9 cellular contexts compared by ENCODE assay signal in genomic region chr2:231671617-231672350, GRCh38. TPM values are rescaled to one million over a fixed set of nuclear protein-coding genes. Genes with fewer than 3 reads are reported as not detected.
DNase-seq lines count a peak whose midpoint lies in the region; ATAC-seq, FAIRE-seq and TF ChIP-seq lines count a peak whose summit lies in the region.
"Had no signal": no experiment of that assay in that cellular context is flagged by ENCODE, and none has a peak within 500 bp of the region (broad histone marks: within the 10 kb centered on the region; RNA-seq: fewer than 3 reads in every experiment).

No MANE protein-coding gene starts in this region.

- H3K9me3 ChIP-seq in A549, result no peaks in the 10 kb centered on the region

- H3K27me3 ChIP-seq in HL-60 (ENCODE audit: insufficient read depth, poor library complexity, severe bottlenecking), result no peaks in the 10 kb centered on the region

- TF ChIP-seq POLR2A in A549 (IDR thresholded peaks at IDR 0.05; ENCODE audit: low read length) (no peak), lower leg skin (IDR thresholded peaks at IDR 0.05) (no peak)

- peak overlapping the region; percentile 89 for H3K4me2 ChIP-seq in A549

- TF ChIP-seq CTCF in A549 (IDR thresholded peaks at IDR 0.05) (no peak), HL-60 (IDR thresholded peaks at IDR 0.05; ENCODE audit: insufficient read depth, low read length) (no peak), lower leg skin (IDR thresholded peaks at IDR 0.05) (no peak)

- no peaks in the 10 kb centered on the region for H3K27me3 Mint-ChIP-seq in activated CD4-positive, alpha-beta memory T cell treated with anti-CD3 and anti-CD28 coated beads for 36 hours
- H3K27me3 Mint-ChIP-seq: activated naive CD8-positive, alpha-beta T cell had no signal

- H3K27ac Mint-ChIP-seq in activated CD4-positive, alpha-beta memory T cell treated with anti-CD3 and anti-CD28 coated beads for 36 hours, result no peak overlapping the region
- H3K27ac Mint-ChIP-seq: activated naive CD8-positive, alpha-beta T cell had no signal

- no peak overlapping the region for H3K4me3 Mint-ChIP-seq in activated CD4-positive, alpha-beta memory T cell treated with anti-CD3 and anti-CD28 coated beads for 36 hours
- H3K4me3 Mint-ChIP-seq: activated naive CD8-positive, alpha-beta T cell had no signal

- DNase-seq in A549 (ENCODE audit: low read depth in 1 of 2, low spot score in 1 of 2), result no peak
- DNase-seq in HL-60 (ENCODE audit: low read depth in 1 of 2, low spot score in 1 of 2), result no peak
- DNase-seq in islet precursor cell, result peak; percentile 78
- DNase-seq in lower leg skin (ENCODE audit: low spot score in 2 of 2), result no peak
- DNase-seq in activated CD4-positive, alpha-beta memory T cell treated with anti-CD3 and anti-CD28 coated beads for 36 hours, result no peak
- no peak for DNase-seq in GM19238 (ENCODE audit: insufficient read length, low spot score)
- DNase-seq in AG20443 (ENCODE audit: low spot score), result no peak

- H3K36me3 Mint-ChIP-seq in activated CD4-positive, alpha-beta memory T cell treated with anti-CD3 and anti-CD28 coated beads for 36 hours, result no peaks in the 10 kb centered on the region
- H3K36me3 Mint-ChIP-seq: activated naive CD8-positive, alpha-beta T cell had no signal

- intact Hi-C loops in lower leg skin (cut with DNase I; ENCODE audit: low total_unique reads), result no loop called here
- intact Hi-C loops in activated CD4-positive, alpha-beta memory T cell treated with anti-CD3 and anti-CD28 coated beads for 36 hours (cut with micrococcal nuclease), result no loop called here

- FAIRE-seq in A549 (lab: Jason Lieb, UNC), result no peak

- TF ChIP-seq EP300 in A549 (IDR thresholded peaks at IDR 0.05), result no peak

- 35% methylated on average over 6 of the region's 19 CpGs for WGBS in A549 (ENCODE audit: missing lambda C conversion rate)
- 61 to 72% methylated on average over 19 of the region's 19 CpGs for WGBS in lower leg skin, 2 donors

- peaks cover 6% of the 10 kb centered on the region for H3K4me1 Mint-ChIP-seq in activated CD4-positive, alpha-beta memory T cell treated with anti-CD3 and anti-CD28 coated beads for 36 hours (ENCODE audit: low read depth)

- no peak for TF ChIP-seq RAD21 in A549 (conservative IDR thresholded peaks at IDR 0.05 in 1 of 2, IDR thresholded peaks at IDR 0.05 in 1 of 2)

- H3K4me3 ChIP-seq in A549, result no peak overlapping the region
- H3K4me3 ChIP-seq in HL-60 (replicated peaks; ENCODE audit: insufficient read depth, low read length), result no peak overlapping the region
- no peak overlapping the region for H3K4me3 ChIP-seq in lower leg skin (ENCODE audit: low read depth, poor library complexity, severe bottlenecking)

- H3K4me1 ChIP-seq in A549, result peaks cover 53% of the 10 kb centered on the region

- CTCF ChIA-PET in A549 (lab: Yijun Ruan, JAX), result interaction anchor here (2.4 to 95.1 kb wide), 4 partner anchors 12 to 109 kb away, joined by 11 to 4158 read pairs (median 2098); partner anchors contain the start of gene PTMA
- CTCF ChIA-PET in activated CD4-positive, alpha-beta memory T cell treated with anti-CD3 and anti-CD28 coated beads for 36 hours (lab: Charles Lee), result interaction anchor here (0.8 to 21.7 kb wide), 7 partner anchors 24 to 154 kb away, joined by 3 to 578 read pairs (median 5); no protein-coding TSS in a partner anchor

- H3K9me3 Mint-ChIP-seq in activated CD4-positive, alpha-beta memory T cell treated with anti-CD3 and anti-CD28 coated beads for 36 hours, result no peaks in the 10 kb centered on the region

- POLR2A ChIA-PET in A549 (lab: Yijun Ruan, JAX), result interaction anchor here (1.8 to 4.2 kb wide), 6 partner anchors 10 to 208 kb away, joined by 5 to 61 read pairs (median 18); partner anchors contain the start of genes NCL and PTMA
- POLR2A ChIA-PET in activated CD4-positive, alpha-beta memory T cell treated with anti-CD3 and anti-CD28 coated beads for 36 hours (lab: Charles Lee), result interaction anchor here (0.9 to 4.6 kb wide), 4 partner anchors 36 to 58 kb away, joined by 3 to 44 read pairs (median 5); partner anchors contain the start of gene PTMA

- H3K27ac ChIP-seq in A549, result peak overlapping the region; percentile 97
- H3K27ac ChIP-seq in HL-60 (replicated peaks), result peak overlapping the region; percentile 81

- ATAC-seq in A549 (no peak), GM19395 (IDR thresholded peaks at IDR 0.05; ENCODE audit: unreplicated experiment) (peak; percentile 43)

TF ChIP-seq in A549, 52 proteins besides CTCF, POLR2A, EP300 and RAD21:
- TF ChIP-seq CBX8 (IDR thresholded peaks at IDR 0.05), result no peak
- no peak for TF ChIP-seq CBX2 (IDR thresholded peaks at IDR 0.05; ENCODE audit: borderline replicate concordance, low read depth)

RNA-seq across cellular contexts. Expression of gene PTMA, which starts 36.5 kb away (rescaled TPM):
- polyA plus RNA-seq in A549 (2011; rRNA removed), result 434 and 1,191 TPM in 2 replicates
- 906 and 1,052 TPM in 2 replicates for polyA plus RNA-seq in A549 (2012; cell fraction: cytosol; rRNA removed)
- polyA plus RNA-seq in A549 (2012; cell fraction: nucleus; rRNA removed), result 514 and 638 TPM in 2 replicates
- polyA plus RNA-seq in A549 (2017; fragmentation: RNase III; extraction: RNeasy Plus Mini Kit Qiagen cat#74134 plus additional on column Dnase treatment), result 2,232 to 2,533 TPM (median 2,360 TPM) in 3 replicates
- 113 and 134 TPM in 2 replicates for polyA minus RNA-seq in A549 (2011; rRNA and poly(A)+ RNA removed)
- total RNA-seq in lower leg skin, result 1,000 to 10,000 TPM in 2 of 4 donors, 100 to 1,000 TPM in 2; 811 to 1,206 (median 976) TPM
- 1,000 to 10,000 TPM; 1,763 to 1,778 TPM for total RNA-seq in activated CD4-positive, alpha-beta memory T cell treated with anti-CD3 and anti-CD28 coated beads for 36 hours
